Comparison of ENCODE assay signal across 16 cellular contexts in genomic region chr14:55221186-55221585, GRCh38. TPM values are rescaled to one million over a fixed set of nuclear protein-coding genes. Genes with fewer than 3 reads are reported as not detected.
DNase-seq lines count a peak whose midpoint lies in the region; ATAC-seq and TF ChIP-seq lines count a peak whose summit lies in the region.
"Had no signal": no experiment of that assay in that cellular context is flagged by ENCODE, and none has a peak within 500 bp of the region (broad histone marks: within the 10 kb centered on the region; RNA-seq: fewer than 3 reads in every experiment).

No MANE protein-coding gene starts in this region.

- H3K4me3 ChIP-seq in body of pancreas = no peak overlapping the region
- H3K4me3 ChIP-seq: BLaER1, SJCRH30 had no signal

- peaks cover 26% of the 10 kb centered on the region for H3K4me1 Mint-ChIP-seq in HFFc6 (ENCODE audit: low read depth)
- H3K4me1 Mint-ChIP-seq in stimulated activated naive B cell treated with anti-CD40 and anti-IgM and Interleukin-4, amounts not matched to agents 10 μg/mL and 1 μg/mL and 100 μg/mL, for 72 hours = no peaks in the 10 kb centered on the region

- TF ChIP-seq POLR2A in body of pancreas (IDR thresholded peaks at IDR 0.05) = no peak

- DNase-seq in AG08396 (ENCODE audit: low spot score) (peak; percentile 50), HFFc6 (peak; percentile 63), astrocyte of the hippocampus (ENCODE audit: low read depth, low spot score) (peak; percentile 19), glomerular visceral epithelial cell (ENCODE audit: extremely low spot score) (peak; percentile 16), mucosa of gallbladder (ENCODE audit: low spot score) (no peak), body of pancreas (no peak)
- DNase-seq in stimulated activated naive B cell treated with anti-CD40 and anti-IgM and Interleukin-4, amounts not matched to agents 10 μg/mL and 1 μg/mL and 100 μg/mL, for 72 hours = no peak
- DNase-seq: activated CD8-positive, alpha-beta memory T cell treated with anti-CD3 and anti-CD28 coated beads, Interleukin-2, amount 50 U/mL, for 4 hours; amygdala; NCI-H1694 treated with DMSO at 0.1 percent for 48 hours; NCI-H748 treated with DMSO at 0.1 percent for 48 hours; SJCRH30; stimulated activated CD4-positive, alpha-beta T cell treated with anti-CD3 and anti-CD28 coated beads, Interleukin-15, amount 100 ng/mL, for 24 hours had no signal

- no peak overlapping the region for H3K27ac ChIP-seq in body of pancreas
- H3K27ac ChIP-seq: BLaER1, SJCRH30 had no signal

- no peaks in the 10 kb centered on the region for H3K9me3 ChIP-seq in body of pancreas
- H3K9me3 ChIP-seq: SJCRH30 had no signal

- no peaks in the 10 kb centered on the region for H3K36me3 ChIP-seq in body of pancreas (replicated peaks in 1 of 2; ENCODE audit: insufficient read depth in 1 of 2, low read depth in 2 of 2)
- H3K36me3 ChIP-seq: BLaER1, SJCRH30 had no signal

- ATAC-seq in body of pancreas (no peak), HG02870 (IDR thresholded peaks at IDR 0.05; ENCODE audit: unreplicated experiment) (no peak)
- ATAC-seq in stimulated activated naive B cell treated with anti-CD40 and anti-IgM and Interleukin-4, amounts not matched to agents 10 μg/mL and 1 μg/mL and 100 μg/mL, for 72 hours (replicated peaks) = no peak

- no peaks in the 10 kb centered on the region for H3K27me3 ChIP-seq in body of pancreas
- H3K27me3 ChIP-seq: BLaER1, SJCRH30 had no signal

- no peak overlapping the region for H3K4me3 Mint-ChIP-seq in HFFc6
- H3K4me3 Mint-ChIP-seq in stimulated activated naive B cell treated with anti-CD40 and anti-IgM and Interleukin-4, amounts not matched to agents 10 μg/mL and 1 μg/mL and 100 μg/mL, for 72 hours = no peak overlapping the region

- 70 to 79% methylated on average over 4 of the region's 4 CpGs for WGBS in body of pancreas, 2 donors

- H3K4me1 ChIP-seq in body of pancreas = no peaks in the 10 kb centered on the region
- H3K4me1 ChIP-seq: BLaER1 had no signal

- H3K9me3 Mint-ChIP-seq in HFFc6 = peaks cover 2% of the 10 kb centered on the region
- H3K9me3 Mint-ChIP-seq in stimulated activated naive B cell treated with anti-CD40 and anti-IgM and Interleukin-4, amounts not matched to agents 10 μg/mL and 1 μg/mL and 100 μg/mL, for 72 hours = peaks cover 0 to 2% of the 10 kb centered on the region in 2 donors

- no peaks in the 10 kb centered on the region for H3K27me3 Mint-ChIP-seq in HFFc6 (ENCODE audit: insufficient read depth)
- H3K27me3 Mint-ChIP-seq in stimulated activated naive B cell treated with anti-CD40 and anti-IgM and Interleukin-4, amounts not matched to agents 10 μg/mL and 1 μg/mL and 100 μg/mL, for 72 hours = peaks cover 0 to under 1% of the 10 kb centered on the region in 2 donors

- TF ChIP-seq CTCF in HFFc6 (IDR thresholded peaks at IDR 0.05) (no peak), body of pancreas (IDR thresholded peaks at IDR 0.05) (no peak)

- intact Hi-C loops in body of pancreas (cut with DNase I) = no loop called here

- peak overlapping the region; percentile 4; the same call in 1 of the 2 replicates for H3K27ac Mint-ChIP-seq in HFFc6
- no peak overlapping the region for H3K27ac Mint-ChIP-seq in stimulated activated naive B cell treated with anti-CD40 and anti-IgM and Interleukin-4, amounts not matched to agents 10 μg/mL and 1 μg/mL and 100 μg/mL, for 72 hours

- no peaks in the 10 kb centered on the region; the same call in 1 of the 2 replicates for H3K36me3 Mint-ChIP-seq in HFFc6 (ENCODE audit: low read depth)
- H3K36me3 Mint-ChIP-seq in stimulated activated naive B cell treated with anti-CD40 and anti-IgM and Interleukin-4, amounts not matched to agents 10 μg/mL and 1 μg/mL and 100 μg/mL, for 72 hours = no peaks in the 10 kb centered on the region

RNA-seq across cellular contexts. Expression of gene DLGAP5, which starts 29.8 kb away (rescaled TPM):
- 10 to 100 TPM; 21.8 to 58.3 (median 52.5) TPM for total RNA-seq in HFFc6 (2021; fragmentation: NEBNext Ultra II Directional; extraction: Animal tissue kit (Norgen Biotek cat#: 25700))
- total RNA-seq in mucosa of gallbladder (1.2 TPM), body of pancreas (not detected)
- total RNA-seq: mesenteric fat pad had no signal

RNA-seq across cellular contexts. Expression of gene FBXO34, which starts 50.0 kb away (rescaled TPM):
- 10 to 100 TPM; 10.3 to 13.5 (median 11.7) TPM for total RNA-seq in HFFc6 (2021; fragmentation: NEBNext Ultra II Directional; extraction: Animal tissue kit (Norgen Biotek cat#: 25700))
- 27.0 TPM for total RNA-seq in mucosa of gallbladder
- total RNA-seq in body of pancreas = 10 to 100 TPM; 14.2 to 17.4 TPM

Comparison
In these comparisons a context has a peak if more than half of its experiments do, and no peak if none do; other contexts are left out.
1. DNase-seq: peak in AG08396 (single experiment), HFFc6 (single experiment), astrocyte of the hippocampus (single experiment) and glomerular visceral epithelial cell (single experiment); none in mucosa of gallbladder (single experiment), body of pancreas (0 of 4) and stimulated activated naive B cell treated with anti-CD40 and anti-IgM and Interleukin-4, amounts not matched to agents 10 μg/mL and 1 μg/mL and 100 μg/mL, for 72 hours (single experiment).
2. RNA of gene DLGAP5, which starts 29.8 kb away (total RNA-seq): 21.8 to 58.3 TPM in HFFc6; 1.2 TPM in mucosa of gallbladder (single experiment) and not detected in body of pancreas; every median in the first group is over 10 times any median in the second.